20 cellular contexts compared by ENCODE assay signal in genomic region chr3:194053136-194053535, GRCh38.
DNase-seq lines count a peak whose midpoint lies in the region; ATAC-seq, FAIRE-seq and TF ChIP-seq lines count a peak whose summit lies in the region.
"Had no signal": no experiment of that assay in that cellular context is flagged by ENCODE, and none has a peak within 500 bp of the region (broad histone marks: within the 10 kb centered on the region; RNA-seq: fewer than 3 reads in every experiment).

No MANE protein-coding gene starts in this region.

- H3K4me2 ChIP-seq in HepG2 (ENCODE audit: low read depth, low read length) = no peak overlapping the region
- H3K4me2 ChIP-seq in mesenchymal stem cell (ENCODE audit: low read length, poor library complexity, severe bottlenecking) = no peak overlapping the region
- H3K4me2 ChIP-seq: BLaER1 had no signal

- no peak overlapping the region for H3K9ac ChIP-seq in HepG2 (ENCODE audit: insufficient read depth, low read depth, low read length)
- no peak overlapping the region for H3K9ac ChIP-seq in mesenchymal stem cell (ENCODE audit: low read length)
- H3K9ac ChIP-seq: BLaER1, GM23248 had no signal

- H3K9me3 ChIP-seq in HepG2 (ENCODE audit: low read length) (peaks cover 10% of the 10 kb centered on the region; the same call in 1 of the 2 replicates), right lobe of liver (no peaks in the 10 kb centered on the region), mesenchymal stem cell (ENCODE audit: control insufficient read depth, low read length) (peaks cover 20% of the 10 kb centered on the region), prostate gland (no peaks in the 10 kb centered on the region)

- H3K27ac ChIP-seq in HepG2 (ENCODE audit: extremely low read length, insufficient read depth, low read length) (no peak overlapping the region), right lobe of liver (no peak overlapping the region), mesenchymal stem cell (ENCODE audit: low read length, poor library complexity, severe bottlenecking) (no peak overlapping the region), prostate gland (no peak overlapping the region)
- H3K27ac ChIP-seq: 22Rv1, BLaER1, GM23248 had no signal

- H2BK5ac ChIP-seq in mesenchymal stem cell (ENCODE audit: low read depth, low read length, poor library complexity, severe bottlenecking) = no peak overlapping the region

- H3K27me3 ChIP-seq in HepG2 (ENCODE audit: control insufficient read depth in 1 of 2, insufficient read depth in 2 of 2, low read length in 2 of 2) (no peaks in the 10 kb centered on the region), right lobe of liver (no peaks in the 10 kb centered on the region), mesenchymal stem cell (ENCODE audit: control insufficient read depth in 1 of 2, insufficient read depth in 1 of 2, low read length in 2 of 2) (peaks cover 0 to 32% of the 10 kb centered on the region in 2 experiments), prostate gland (replicated peaks; ENCODE audit: insufficient read depth) (no peaks in the 10 kb centered on the region)
- H3K27me3 ChIP-seq: BLaER1 had no signal

- no peaks in the 10 kb centered on the region for H3K79me2 ChIP-seq in HepG2 (ENCODE audit: insufficient read depth, low read length)

- H3K36me3 ChIP-seq in HepG2 (replicated peaks in 1 of 2; ENCODE audit: control insufficient read depth in 1 of 2, insufficient read depth in 2 of 2, low read length in 2 of 2) = no peaks in the 10 kb centered on the region
- H3K36me3 ChIP-seq in right lobe of liver = no peaks in the 10 kb centered on the region
- no peaks in the 10 kb centered on the region for H3K36me3 ChIP-seq in mesenchymal stem cell (ENCODE audit: control insufficient read depth in 1 of 2, insufficient read depth in 2 of 2, low read depth in 1 of 2, low read length in 2 of 2)
- no peaks in the 10 kb centered on the region for H3K36me3 ChIP-seq in prostate gland
- H3K36me3 ChIP-seq: BLaER1 had no signal

- H3K4me1 ChIP-seq in HepG2 (ENCODE audit: insufficient read depth, low read length) = peaks cover 35% of the 10 kb centered on the region
- H3K4me1 ChIP-seq in right lobe of liver = peaks cover 0 to 6% (median 3%) of the 10 kb centered on the region in 4 donors
- H3K4me1 ChIP-seq in mesenchymal stem cell (ENCODE audit: control insufficient read depth, insufficient read depth, low read depth, low read length) = peaks cover under 1% of the 10 kb centered on the region
- no peaks in the 10 kb centered on the region for H3K4me1 ChIP-seq in prostate gland (replicated peaks)

- H2BK15ac ChIP-seq in mesenchymal stem cell (ENCODE audit: low read depth, poor library complexity, severe bottlenecking) = peak overlapping the region; percentile 54

- intact Hi-C loops in HepG2 (cut with micrococcal nuclease; ENCODE audit: unreplicated experiment) (no loop called here), right lobe of liver (cut with DNase I) (no loop called here), prostate gland (cut with DNase I) (no loop called here)

- ATAC-seq in HepG2 (no peak), right lobe of liver (no peak)
- ATAC-seq: HCT116 had no signal

- TF ChIP-seq CTCF in HepG2 (CRISPR knock-in tag; IDR thresholded peaks at IDR 0.05) = no peak
- no peak for TF ChIP-seq CTCF in right lobe of liver (IDR thresholded peaks at IDR 0.05)
- TF ChIP-seq CTCF in prostate gland (IDR thresholded peaks at IDR 0.05) = no peak

- DNase-seq in HepG2 (ENCODE audit: low spot score) = no peak
- DNase-seq in right lobe of liver = no peak
- peak; percentile 85 for DNase-seq in RPMI7951 (ENCODE audit: low read depth)
- no peak for DNase-seq in mesenchymal stem cell
- DNase-seq in DMS53 treated with DMSO at 0.1 percent for 48 hours (lab: John Stamatoyannopoulos, UW; ENCODE audit: unreplicated experiment) = no peak
- no peak for DNase-seq in prostate gland (ENCODE audit: low spot score)
- DNase-seq in NCI-H2171 treated with DMSO at 0.1 percent for 48 hours (lab: John Stamatoyannopoulos, UW) = no peak
- DNase-seq: Calu3; CD4-positive, alpha-beta memory T cell; DND-41; GDM1; GM23248; H7; HFFc6 had no signal

- no peak overlapping the region for H3K18ac ChIP-seq in mesenchymal stem cell (ENCODE audit: low read depth in 1 of 2, low read length in 2 of 2)

- in situ Hi-C loops in HepG2 (cut with HindIII; ENCODE audit: extremely low pct_ligation_motif_present, low pct_unique_long_range_greater_than_20kb) = no loop called here

- no peak overlapping the region for H2AK5ac ChIP-seq in mesenchymal stem cell (ENCODE audit: low read length, severe bottlenecking)

- no peak overlapping the region for H2AFZ ChIP-seq in HepG2 (ENCODE audit: low read length)
- H2AFZ ChIP-seq in mesenchymal stem cell (ENCODE audit: low read depth, low read length) = no peak overlapping the region
- H2AFZ ChIP-seq: GM23248 had no signal

- no peak for TF ChIP-seq EP300 in HepG2 (IDR thresholded peaks at IDR 0.05; ENCODE audit: low read depth in 2 of 2, low read length in 2 of 2)
- TF ChIP-seq EP300 in HepG2 (CRISPR knock-in tag; IDR thresholded peaks at IDR 0.05; ENCODE audit: borderline replicate concordance) = no peak

- no TSS peak for BruUV-seq in HepG2 (replicated peaks; lab: Mats Ljungman, UMichigan)

- POLR2A ChIA-PET in HepG2 (lab: Yijun Ruan, JAX) = no interaction called here

- H4K8ac ChIP-seq in mesenchymal stem cell (ENCODE audit: low read length) = no peak overlapping the region

- H4K20me1 ChIP-seq in HepG2 (ENCODE audit: insufficient read depth, low read length) = no peaks in the 10 kb centered on the region
- H4K20me1 ChIP-seq: BLaER1 had no signal

- WGBS in HepG2 (ENCODE audit: low lambda C conversion rate) = 17% methylated on average over 4 of the region's 4 CpGs
- WGBS in right lobe of liver (ENCODE audit: insufficient coverage, low coverage, low lambda C conversion rate, missing lambda C conversion rate) = 82% methylated on average over 4 of the region's 4 CpGs
- 75% methylated on average over 4 of the region's 4 CpGs for WGBS in mesenchymal stem cell
- WGBS in prostate gland = 96% methylated on average over 4 of the region's 4 CpGs

- no peak overlapping the region for H2BK120ac ChIP-seq in mesenchymal stem cell (ENCODE audit: low read depth, low read length)

- peak overlapping the region in 1 of 2 experiments; percentile 2 for H2BK12ac ChIP-seq in mesenchymal stem cell (ENCODE audit: low read length in 2 of 2)

- TF ChIP-seq RAD21 in HepG2 (CRISPR knock-in tag; IDR thresholded peaks at IDR 0.05) = no peak

- TF ChIP-seq POLR2A in HepG2 (IDR thresholded peaks at IDR 0.05; ENCODE audit: insufficient read depth in 1 of 2, low read depth in 2 of 2, low read length in 2 of 2) = no peak
- TF ChIP-seq POLR2A in right lobe of liver (IDR thresholded peaks at IDR 0.05) = no peak
- no peak for TF ChIP-seq POLR2A in prostate gland (IDR thresholded peaks at IDR 0.05)

- H4K91ac ChIP-seq in mesenchymal stem cell (ENCODE audit: low read length) = no peak overlapping the region

- no peak overlapping the region for H3K4ac ChIP-seq in mesenchymal stem cell (ENCODE audit: low read depth in 1 of 2, low read length in 2 of 2)

- CTCF ChIA-PET in HepG2 (lab: Yijun Ruan, JAX; ENCODE audit: low intra/inter-chr PET ratio, low total read pairs) = no interaction called here

- H3K79me1 ChIP-seq in mesenchymal stem cell (replicated peaks; ENCODE audit: low read length, poor library complexity, severe bottlenecking) = no peaks in the 10 kb centered on the region

- H3K23ac ChIP-seq in mesenchymal stem cell (ENCODE audit: low read length in 2 of 2) = no peak overlapping the region

- H3K4me3 ChIP-seq in HepG2 (replicated peaks in 1 of 3; ENCODE audit: insufficient read depth in 1 of 3, low read depth in 2 of 3, low read length in 3 of 3) (no peak overlapping the region), right lobe of liver (no peak overlapping the region), mesenchymal stem cell (ENCODE audit: insufficient read depth in 1 of 2, low read depth in 1 of 2, low read length in 2 of 2) (no peak overlapping the region), prostate gland (no peak overlapping the region)
- H3K4me3 ChIP-seq: BLaER1, GM23248 had no signal

- no peak for FAIRE-seq in HepG2 (lab: Jason Lieb, UNC)
- FAIRE-seq: GM12892, GM18507, HTR-8/SVneo had no signal

- no peak overlapping the region for H3K14ac ChIP-seq in mesenchymal stem cell (ENCODE audit: low read length in 2 of 2)

TF ChIP-seq in HepG2, 621 proteins besides CTCF, POLR2A, EP300 and RAD21:
- TF ChIP-seq AHR (CRISPR knock-in tag; IDR thresholded peaks at IDR 0.05) (no peak), ATF7 (IDR thresholded peaks at IDR 0.05) (0 out of 2 replicates have a peak, but pooled peaks have one; percentile 42), ATF7 (CRISPR knock-in tag; IDR thresholded peaks at IDR 0.05) (no peak), MZF1 (CRISPR knock-in tag; IDR thresholded peaks at IDR 0.05; ENCODE audit: borderline replicate concordance) (no peak), RXRA (CRISPR knock-in tag; IDR thresholded peaks at IDR 0.05) (no peak)
